In genomic region chr19:4183967-4184717, GRCh38 we compare ENCODE assay signal across 12 cellular contexts. TPM values are rescaled to one million over a fixed set of nuclear protein-coding genes. Genes with fewer than 3 reads are reported as not detected.
A peak's percentile ranks its signal among the peaks of the same experiment; 100 is the strongest.
DNase-seq lines count a peak whose midpoint lies in the region; ATAC-seq and TF ChIP-seq lines count a peak whose summit lies in the region.
"Had no signal": no experiment of that assay in that cellular context is flagged by ENCODE, and none has a peak within 500 bp of the region (broad histone marks: within the 10 kb centered on the region; RNA-seq: fewer than 3 reads in every experiment).

No MANE protein-coding gene starts in this region.

- ATAC-seq in HG03196 (IDR thresholded peaks at IDR 0.05; ENCODE audit: unreplicated experiment), result no peak

- TF ChIP-seq CTCF in SK-N-SH (IDR thresholded peaks at IDR 0.05), result no peak

- intact Hi-C loops in activated naive CD4-positive, alpha-beta T cell treated with anti-CD3 and anti-CD28 coated beads for 36 hours (cut with micrococcal nuclease), result loop anchor here (2.0 to 5.0 kb wide), 2 partner anchors 117 to 1051 kb away; partner anchors contain the start of gene ZBTB7A

- no peaks in the 10 kb centered on the region for H3K9me3 Mint-ChIP-seq in activated naive CD4-positive, alpha-beta T cell treated with anti-CD3 and anti-CD28 coated beads for 36 hours

- H3K4me3 ChIP-seq in SK-N-SH (ENCODE audit: low read depth in 2 of 2, low read length in 1 of 2), result no peak overlapping the region
- H3K4me3 ChIP-seq: skin epidermis had no signal

- H3K9me3 ChIP-seq in SK-N-SH, result no peaks in the 10 kb centered on the region
- H3K9me3 ChIP-seq: thoracic aorta had no signal

- no peak for TF ChIP-seq RAD21 in SK-N-SH (IDR thresholded peaks at IDR 0.05; ENCODE audit: low read length)

- POLR2A ChIA-PET in SK-N-SH (lab: Yijun Ruan, JAX), result no interaction called here

- no peak for TF ChIP-seq EP300 in SK-N-SH (IDR thresholded peaks at IDR 0.05; ENCODE audit: borderline replicate concordance in 1 of 2, low read depth in 1 of 2, low read length in 1 of 2)

- no peaks in the 10 kb centered on the region for H3K27me3 ChIP-seq in SK-N-SH (ENCODE audit: insufficient read depth)

- H3K4me3 Mint-ChIP-seq in activated naive CD4-positive, alpha-beta T cell treated with anti-CD3 and anti-CD28 coated beads for 36 hours, result peak overlapping the region; percentile 97

- H3K27me3 Mint-ChIP-seq in activated naive CD4-positive, alpha-beta T cell treated with anti-CD3 and anti-CD28 coated beads for 36 hours (ENCODE audit: low read depth), result no peaks in the 10 kb centered on the region

- peaks cover 34% of the 10 kb centered on the region for H3K4me1 Mint-ChIP-seq in activated naive CD4-positive, alpha-beta T cell treated with anti-CD3 and anti-CD28 coated beads for 36 hours (ENCODE audit: low read depth)

- H2AFZ ChIP-seq in SK-N-SH (ENCODE audit: low read depth), result no peak overlapping the region

- peaks cover 16% of the 10 kb centered on the region; the same call in 1 of the 2 replicates for H3K79me2 ChIP-seq in SK-N-SH (ENCODE audit: insufficient read depth)

- H4K20me1 ChIP-seq in SK-N-SH (ENCODE audit: insufficient read depth), result no peaks in the 10 kb centered on the region

- peaks cover 10% of the 10 kb centered on the region for H3K36me3 Mint-ChIP-seq in activated naive CD4-positive, alpha-beta T cell treated with anti-CD3 and anti-CD28 coated beads for 36 hours (ENCODE audit: low read depth)

- H3F3A ChIP-seq in SK-N-SH (replicated peaks; ENCODE audit: insufficient read depth), result no peaks in the 10 kb centered on the region

- peaks cover 0 to 5% of the 10 kb centered on the region in 2 experiments for H3K36me3 ChIP-seq in SK-N-SH (replicated peaks in 1 of 2; ENCODE audit: control insufficient read depth in 1 of 2, insufficient read depth in 2 of 2, low read length in 1 of 2)

- H3K4me2 ChIP-seq in SK-N-SH, result no peak overlapping the region

- 54% methylated on average over 17 of the region's 23 CpGs for WGBS in SK-N-SH (ENCODE audit: low lambda C conversion rate)

- CTCF ChIA-PET in activated naive CD4-positive, alpha-beta T cell treated with anti-CD3 and anti-CD28 coated beads for 36 hours (lab: Charles Lee), result no interaction called here
- CTCF ChIA-PET in SK-N-SH (lab: Yijun Ruan, JAX), result interaction anchor here (0.9 to 1.5 kb wide), 3 partner anchors 9 to 44 kb away, joined by 3 to 5 read pairs (median 4); no protein-coding TSS in a partner anchor

- no peaks in the 10 kb centered on the region for H3K9me2 ChIP-seq in SK-N-SH

- DNase-seq in activated naive CD4-positive, alpha-beta T cell treated with anti-CD3 and anti-CD28 coated beads for 36 hours, result no peak
- DNase-seq in activated naive CD4-positive, alpha-beta T cell (lab: John Stamatoyannopoulos, UW), result no peak
- peak; percentile 87 for DNase-seq in NCI-H345 (lab: John Stamatoyannopoulos, UW)
- no peak for DNase-seq in SK-N-SH
- DNase-seq in germinal center (ENCODE audit: low spot score), result no peak
- DNase-seq: effector memory CD4-positive, alpha-beta T cell had no signal

- H3K27ac ChIP-seq in cingulate gyrus (ENCODE audit: low read depth, low read length), result peak overlapping the region; percentile 69
- H3K27ac ChIP-seq in temporal lobe (ENCODE audit: low read depth, low read length), result peak overlapping the region; percentile 44
- no peak overlapping the region for H3K27ac ChIP-seq in SK-N-SH (ENCODE audit: low read depth in 2 of 2, low read length in 1 of 2)
- H3K27ac ChIP-seq: skin epidermis, thoracic aorta had no signal

- H3K9ac ChIP-seq in SK-N-SH, result no peak overlapping the region

- no peak overlapping the region for H3K27ac Mint-ChIP-seq in activated naive CD4-positive, alpha-beta T cell treated with anti-CD3 and anti-CD28 coated beads for 36 hours

- H3K4me1 ChIP-seq in SK-N-SH (ENCODE audit: control insufficient read depth in 1 of 2, insufficient read depth in 2 of 2, low read depth in 1 of 2, low read length in 1 of 2), result peaks cover 0 to 7% of the 10 kb centered on the region in 2 experiments; a peak in 1 of 4 replicates

TF ChIP-seq in SK-N-SH, 30 proteins besides CTCF, POLR2A, EP300 and RAD21:
- TF ChIP-seq RCOR1 (IDR thresholded peaks at IDR 0.05; ENCODE audit: low read length), result no peak
- no peak for TF ChIP-seq RFX5 (IDR thresholded peaks at IDR 0.05; ENCODE audit: low read length)
- TF ChIP-seq TCF12 (IDR thresholded peaks at IDR 0.05), result no peak
- TF ChIP-seq GABPA (IDR thresholded peaks at IDR 0.05; ENCODE audit: low read depth), result no peak
- TF ChIP-seq MXI1 (IDR thresholded peaks at IDR 0.05; ENCODE audit: low read depth, low read length), result no peak
- TF ChIP-seq ZBTB33 (IDR thresholded peaks at IDR 0.05; ENCODE audit: borderline replicate concordance, low read depth), result no peak
- no peak for TF ChIP-seq NRF1 (IDR thresholded peaks at IDR 0.05; ENCODE audit: low read depth, low read length)
- no peak for TF ChIP-seq JUND (IDR thresholded peaks at IDR 0.05)
- no peak for TF ChIP-seq FOXM1 (IDR thresholded peaks at IDR 0.05; ENCODE audit: low read depth)
- no peak for TF ChIP-seq YY1 (IDR thresholded peaks at IDR 0.05; ENCODE audit: low read depth)
- no peak for TF ChIP-seq TAF1 (IDR thresholded peaks at IDR 0.05; ENCODE audit: borderline replicate concordance, low read depth, low read length)
TF ChIP-seq in SK-N-SH: peak in this region for 0.

RNA-seq across cellular contexts. Expression of gene ANKRD24, which starts 1.7 kb away (rescaled TPM):
- total RNA-seq in activated naive CD4-positive, alpha-beta T cell treated with anti-CD3 and anti-CD28 coated beads for 36 hours, result 1 to 10 TPM; 2.5 to 2.6 TPM
- total RNA-seq in temporal lobe, result 8.9 TPM
- 0.87 and 1.1 TPM in 2 replicates for polyA plus RNA-seq in SK-N-SH (2012; rRNA removed)
- polyA plus RNA-seq in SK-N-SH (2012; cell fraction: cytosol; rRNA removed), result 0.38 and 0.42 TPM in 2 replicates
- 3.8 and 4.4 TPM in 2 replicates for polyA plus RNA-seq in SK-N-SH (2012; cell fraction: nucleus; rRNA removed)

RNA-seq across cellular contexts. Expression of gene SIRT6, which starts 1.8 kb away (rescaled TPM):
- 10 to 100 TPM; 20.0 to 20.1 TPM for total RNA-seq in activated naive CD4-positive, alpha-beta T cell treated with anti-CD3 and anti-CD28 coated beads for 36 hours
- 11.1 TPM for total RNA-seq in temporal lobe
- polyA plus RNA-seq in SK-N-SH (2012; rRNA removed), result 37.2 and 41.0 TPM in 2 replicates
- 14.6 and 20.5 TPM in 2 replicates for polyA plus RNA-seq in SK-N-SH (2012; cell fraction: cytosol; rRNA removed)
- polyA plus RNA-seq in SK-N-SH (2012; cell fraction: nucleus; rRNA removed), result 121 and 130 TPM in 2 replicates

RNA-seq across cellular contexts. Expression of gene CREB3L3, which starts 30.7 kb away (rescaled TPM):
- not detected for total RNA-seq in activated naive CD4-positive, alpha-beta T cell treated with anti-CD3 and anti-CD28 coated beads for 36 hours
- total RNA-seq in temporal lobe, result not detected
- polyA plus RNA-seq in SK-N-SH (2012; rRNA removed), result 0.05 TPM in 1 of 2 replicates, not detected in the other
- 0.01 and 0.04 TPM in 2 replicates for polyA plus RNA-seq in SK-N-SH (2012; cell fraction: cytosol; rRNA removed)
- polyA plus RNA-seq in SK-N-SH (2012; cell fraction: nucleus; rRNA removed), result 0.06 and 0.08 TPM in 2 replicates
- total RNA-seq: thoracic aorta had no signal
- polyA plus RNA-seq: keratinocyte had no signal

RNA-seq across cellular contexts. Expression of gene EBI3, which starts 45.2 kb away (rescaled TPM):
- total RNA-seq in activated naive CD4-positive, alpha-beta T cell treated with anti-CD3 and anti-CD28 coated beads for 36 hours, result 10 to 100 TPM in 1 of 2 experiments, 1 to 10 TPM in 1; 7.8 to 11.8 TPM
- 0.25 TPM for total RNA-seq in temporal lobe
- 3.6 and 3.7 TPM in 2 replicates for polyA plus RNA-seq in SK-N-SH (2012; rRNA removed)
- polyA plus RNA-seq in SK-N-SH (2012; cell fraction: cytosol; rRNA removed), result 2.1 and 2.6 TPM in 2 replicates
- polyA plus RNA-seq in SK-N-SH (2012; cell fraction: nucleus; rRNA removed), result 2.1 and 2.9 TPM in 2 replicates

Comparison
In these comparisons a context has a peak if more than half of its experiments do, and no peak if none do; other contexts are left out.
1. H3K27ac ChIP-seq: peak in cingulate gyrus (single experiment) and temporal lobe (single experiment); none in SK-N-SH (0 of 2).